In genomic region chr9:120915854-120916495, GRCh38 we compare ENCODE assay signal across 8 cellular contexts. TPM values are rescaled to one million over a fixed set of nuclear protein-coding genes. Genes with fewer than 3 reads are reported as not detected.
DNase-seq lines count a peak whose midpoint lies in the region; ATAC-seq and TF ChIP-seq lines count a peak whose summit lies in the region.

No MANE protein-coding gene starts in this region.

- peak overlapping the region; percentile 77 for H3K27ac Mint-ChIP-seq in activated CD4-positive, alpha-beta memory T cell treated with anti-CD3 and anti-CD28 coated beads for 36 hours

- intact Hi-C loops in right cardiac atrium (cut with DNase I) = no loop called here
- intact Hi-C loops in Right ventricle myocardium inferior (cut with DNase I) = no loop called here
- intact Hi-C loops in activated CD4-positive, alpha-beta memory T cell treated with anti-CD3 and anti-CD28 coated beads for 36 hours (cut with micrococcal nuclease) = loop anchor here (1.0 kb wide), 2 partner anchors 10 to 20 kb away; partner anchors contain the start of gene TRAF1
- intact Hi-C loops in lower lobe of right lung (cut with DNase I) = no loop called here
- intact Hi-C loops in uterus (cut with DNase I; ENCODE audit: low total_unique reads) = no loop called here

- H3K4me1 Mint-ChIP-seq in activated CD4-positive, alpha-beta memory T cell treated with anti-CD3 and anti-CD28 coated beads for 36 hours (ENCODE audit: low read depth) = peaks cover 90% of the 10 kb centered on the region

- no peaks in the 10 kb centered on the region for H3K27me3 ChIP-seq in right cardiac atrium (ENCODE audit: control insufficient read depth, insufficient read depth)
- H3K27me3 ChIP-seq in lower lobe of right lung (ENCODE audit: low read depth) = no peaks in the 10 kb centered on the region
- H3K27me3 ChIP-seq in uterus = no peaks in the 10 kb centered on the region

- no peak for TF ChIP-seq POLR2A in uterus (IDR thresholded peaks at IDR 0.05)

- no peaks in the 10 kb centered on the region for H3K27me3 Mint-ChIP-seq in activated CD4-positive, alpha-beta memory T cell treated with anti-CD3 and anti-CD28 coated beads for 36 hours

- H3K36me3 ChIP-seq in lower lobe of right lung (peaks cover 14% of the 10 kb centered on the region), uterus (no peaks in the 10 kb centered on the region)

- H3K4me1 ChIP-seq in right cardiac atrium (ENCODE audit: control insufficient read depth, insufficient read depth, low read length) (peaks cover 20% of the 10 kb centered on the region), lower lobe of right lung (peaks cover 36% of the 10 kb centered on the region), uterus (peaks cover 0 to 4% of the 10 kb centered on the region in 2 donors)

- H3K9me3 Mint-ChIP-seq in activated CD4-positive, alpha-beta memory T cell treated with anti-CD3 and anti-CD28 coated beads for 36 hours = no peaks in the 10 kb centered on the region

- WGBS in right cardiac atrium = 64% methylated on average over 5 of the region's 5 CpGs

- POLR2A ChIA-PET in activated CD4-positive, alpha-beta memory T cell treated with anti-CD3 and anti-CD28 coated beads for 36 hours (lab: Charles Lee) = interaction anchor here (0.7 to 18.2 kb wide), 10 partner anchors 9 to 158 kb away, joined by 3 to 237 read pairs (median 4); partner anchors contain the start of genes CNTRL, FBXW2 and TRAF1

- H3K4me3 Mint-ChIP-seq in activated CD4-positive, alpha-beta memory T cell treated with anti-CD3 and anti-CD28 coated beads for 36 hours = peak overlapping the region; percentile 7

- H3K9me3 ChIP-seq in right cardiac atrium (ENCODE audit: control insufficient read depth, low read length) (no peaks in the 10 kb centered on the region), lower lobe of right lung (no peaks in the 10 kb centered on the region), uterus (no peaks in the 10 kb centered on the region)

- TF ChIP-seq CTCF in lower lobe of right lung (IDR thresholded peaks at IDR 0.05) (no peak), uterus (IDR thresholded peaks at IDR 0.05) (no peak)

- ATAC-seq in right cardiac atrium (no peak), Right ventricle myocardium inferior (no peak), lower lobe of right lung (no peak), GM18502 (IDR thresholded peaks at IDR 0.05; ENCODE audit: poor library complexity, unreplicated experiment) (no peak), GM21528 (IDR thresholded peaks at IDR 0.05; ENCODE audit: low FRiP score, unreplicated experiment) (no peak)

- H3K27ac ChIP-seq in right cardiac atrium (ENCODE audit: low read length) (peak overlapping the region; percentile 51), lower lobe of right lung (peak overlapping the region; percentile 2), uterus (peak overlapping the region; percentile 62 to 65)

- peaks cover 86% of the 10 kb centered on the region for H3K36me3 Mint-ChIP-seq in activated CD4-positive, alpha-beta memory T cell treated with anti-CD3 and anti-CD28 coated beads for 36 hours

- CTCF ChIA-PET in activated CD4-positive, alpha-beta memory T cell treated with anti-CD3 and anti-CD28 coated beads for 36 hours (lab: Charles Lee) = interaction anchor here (0.7 to 2.2 kb wide), 5 partner anchors 13 to 224 kb away, joined by 3 to 12 read pairs (median 5); no protein-coding TSS in a partner anchor

- no peak overlapping the region for H3K4me3 ChIP-seq in right cardiac atrium (ENCODE audit: low read length)
- no peak overlapping the region for H3K4me3 ChIP-seq in lower lobe of right lung
- no peak overlapping the region for H3K4me3 ChIP-seq in uterus

- DNase-seq in right cardiac atrium (no peak), Right ventricle myocardium inferior (ENCODE audit: missing footprints) (no peak), lower lobe of right lung (no peak), uterus (no peak), NCI-H1105 treated with DMSO at 0.1 percent for 48 hours (lab: John Stamatoyannopoulos, UW) (no peak)
- DNase-seq in activated CD4-positive, alpha-beta memory T cell treated with anti-CD3 and anti-CD28 coated beads for 36 hours = peak; percentile 78

RNA-seq across cellular contexts. Expression of gene TRAF1, which starts 10.6 kb away (rescaled TPM):
- 1 to 10 TPM; 4.1 to 6.1 (median 5.1) TPM for total RNA-seq in right cardiac atrium
- 3.9 TPM for polyA plus RNA-seq in right cardiac atrium
- total RNA-seq in Right ventricle myocardium inferior = 2.1 TPM
- 100 to 1,000 TPM; 124 TPM for total RNA-seq in activated CD4-positive, alpha-beta memory T cell treated with anti-CD3 and anti-CD28 coated beads for 36 hours
- 5.8 TPM for total RNA-seq in lower lobe of right lung
- total RNA-seq in uterus = 1 to 10 TPM in 2 of 4 donors, under 1 TPM in 2; 0.51 to 8.7 (median 2.6) TPM

RNA-seq across cellular contexts. Expression of gene PHF19, which starts 39.0 kb away (rescaled TPM):
- 10 to 100 TPM; 16.0 to 21.3 (median 19.7) TPM for total RNA-seq in right cardiac atrium
- 16.2 TPM for polyA plus RNA-seq in right cardiac atrium
- total RNA-seq in Right ventricle myocardium inferior = 13.2 TPM
- 100 to 1,000 TPM; 183 to 189 TPM for total RNA-seq in activated CD4-positive, alpha-beta memory T cell treated with anti-CD3 and anti-CD28 coated beads for 36 hours
- total RNA-seq in lower lobe of right lung = 24.4 TPM
- total RNA-seq in uterus = 10 to 100 TPM; 12.6 to 76.3 (median 31.8) TPM

Comparison
In these comparisons a context has a peak if more than half of its experiments do, and no peak if none do; other contexts are left out.
1. H3K27ac ChIP-seq: peak in every context shown above with its lines; median percentile 64 in uterus; 51 in right cardiac atrium; 2 in lower lobe of right lung.
2. RNA of gene TRAF1, which starts 10.6 kb away (total RNA-seq): 124 TPM in activated CD4-positive, alpha-beta memory T cell treated with anti-CD3 and anti-CD28 coated beads for 36 hours; 5.8 TPM in lower lobe of right lung (single experiment), 4.1 to 6.1 TPM in right cardiac atrium, 0.51 to 8.7 TPM in uterus and 2.1 TPM in Right ventricle myocardium inferior (single experiment); every median in the first group is over 10 times any median in the second.